8 cellular contexts compared by ENCODE assay signal in genomic region chr3:138068579-138069174, GRCh38. TPM values are rescaled to one million over a fixed set of nuclear protein-coding genes. Genes with fewer than 3 reads are reported as not detected.
A peak's percentile ranks its signal among the peaks of the same experiment; 100 is the strongest.
DNase-seq lines count a peak whose midpoint lies in the region; ATAC-seq and TF ChIP-seq lines count a peak whose summit lies in the region.

No MANE protein-coding gene starts in this region.

- peak; percentile 77 for DNase-seq in DMS53 (lab: John Stamatoyannopoulos, UW)
- peak; percentile 80 for DNase-seq in HT-29 (ENCODE audit: low spot score)
- peak; percentile 82 for DNase-seq in OCI-M1 (lab: John Stamatoyannopoulos, UW)
- DNase-seq in activated T-cell treated with anti-CD3 and anti-CD28 coated beads, Interleukin-2, amount 50 U/mL, for 1 hour = peak; percentile 71
- DNase-seq in fibroblast of lung (ENCODE audit: low read depth in 2 of 2) = peak; percentile 64 to 87
- peak; percentile 80 for DNase-seq in stomach

- H3K9ac ChIP-seq in fibroblast of lung (ENCODE audit: insufficient read depth, low read length) (no peak overlapping the region), neural cell (ENCODE audit: low read length) (no peak overlapping the region)

- H3K9me3 ChIP-seq in fibroblast of lung (ENCODE audit: control insufficient read depth, insufficient read depth, low read depth, low read length) (no peaks in the 10 kb centered on the region), neural cell (ENCODE audit: low read length) (no peaks in the 10 kb centered on the region), stomach (no peaks in the 10 kb centered on the region)

- no peak overlapping the region for H3K4me2 ChIP-seq in fibroblast of lung (ENCODE audit: extremely low read depth, insufficient read depth, low read length)
- H3K4me2 ChIP-seq in neural cell (ENCODE audit: low read length) = no peak overlapping the region

- H3F3A ChIP-seq in neural cell (ENCODE audit: insufficient read depth, low read length, poor library complexity, severe bottlenecking) = no peaks in the 10 kb centered on the region

- no peak for TF ChIP-seq POLR2A in stomach (IDR thresholded peaks at IDR 0.05)

- peaks cover 8% of the 10 kb centered on the region for H3K36me3 ChIP-seq in fibroblast of lung (ENCODE audit: control insufficient read depth, insufficient read depth, low read length)
- no peaks in the 10 kb centered on the region for H3K36me3 ChIP-seq in neural cell (ENCODE audit: insufficient read depth, low read length)
- peaks cover 16 to 83% (median 66%) of the 10 kb centered on the region in 4 donors for H3K36me3 ChIP-seq in stomach

- intact Hi-C loops in stomach (cut with DNase I; ENCODE audit: low total_unique reads) = loop anchor here (5.0 kb wide), 1 partner anchor 49 kb away; the partner anchor contains the start of gene DZIP1L

- no peaks in the 10 kb centered on the region for H3K27me3 ChIP-seq in fibroblast of lung (ENCODE audit: control insufficient read depth, insufficient read depth, low read length)
- H3K27me3 ChIP-seq in neural cell (ENCODE audit: insufficient read depth, low read depth, low read length) = no peaks in the 10 kb centered on the region
- no peaks in the 10 kb centered on the region for H3K27me3 ChIP-seq in stomach

- WGBS in stomach, 5 donors = 24 to 37% (median 28%) methylated on average over 13 to 14 of the region's 14 CpGs

- no peak overlapping the region for H3K27ac ChIP-seq in fibroblast of lung (ENCODE audit: insufficient read depth, low read length)
- H3K27ac ChIP-seq in neural cell (ENCODE audit: low read length) = no peak overlapping the region
- no peak overlapping the region for H3K27ac ChIP-seq in stomach

- ATAC-seq in GM21381 (IDR thresholded peaks at IDR 0.05; ENCODE audit: unreplicated experiment) = peak; percentile 65

- H4K20me1 ChIP-seq in fibroblast of lung (ENCODE audit: control insufficient read depth, extremely low read depth, insufficient read depth, low read length) (no peaks in the 10 kb centered on the region), neural cell (ENCODE audit: insufficient read depth) (no peaks in the 10 kb centered on the region)

- H2AFZ ChIP-seq in fibroblast of lung (ENCODE audit: low read length) = no peak overlapping the region
- no peak overlapping the region for H2AFZ ChIP-seq in neural cell (ENCODE audit: low read depth, low read length)

- H3K79me2 ChIP-seq in fibroblast of lung (ENCODE audit: control insufficient read depth, insufficient read depth, low read length) = no peaks in the 10 kb centered on the region
- no peaks in the 10 kb centered on the region for H3K79me2 ChIP-seq in neural cell (replicated peaks; ENCODE audit: insufficient read depth, low read length)

- H3K4me3 ChIP-seq in fibroblast of lung (replicated peaks in 1 of 4; ENCODE audit: control extremely low read depth in 1 of 4, insufficient read depth in 1 of 4, low read depth in 3 of 4, low read length in 4 of 4) = no peak overlapping the region
- no peak overlapping the region for H3K4me3 ChIP-seq in neural cell (ENCODE audit: low read length)
- H3K4me3 ChIP-seq in stomach = no peak overlapping the region

- TF ChIP-seq CTCF in fibroblast of lung (conservative IDR thresholded peaks at IDR 0.05 in 1 of 2, IDR thresholded peaks at IDR 0.05 in 1 of 2; ENCODE audit: low read depth in 1 of 2, low read length in 2 of 2) (peak; percentile 98 to 100), neural cell (IDR thresholded peaks at IDR 0.05; ENCODE audit: poor library complexity, severe bottlenecking) (peak; percentile 99), stomach (IDR thresholded peaks at IDR 0.05) (peak in 6 of 7 experiments; percentile 67 to 98 (median 96))

- no peak for TF ChIP-seq EP300 in neural cell (conservative IDR thresholded peaks at IDR 0.05; ENCODE audit: poor library complexity, severe bottlenecking)
- TF ChIP-seq EP300 in stomach (IDR thresholded peaks at IDR 0.05) = no peak

- peak; percentile 99 for TF ChIP-seq RAD21 in neural cell (conservative IDR thresholded peaks at IDR 0.05)

- H3K9me2 ChIP-seq in neural cell (ENCODE audit: insufficient read depth, low read length) = no peaks in the 10 kb centered on the region

- H3K4me1 ChIP-seq in fibroblast of lung (ENCODE audit: control insufficient read depth, extremely low read depth, insufficient read depth, low read length) = no peaks in the 10 kb centered on the region
- H3K4me1 ChIP-seq in stomach = peaks cover 0 to 3% (median 0%) of the 10 kb centered on the region in 4 donors

TF ChIP-seq in neural cell, 6 proteins besides CTCF, POLR2A, EP300 and RAD21:
- peak; percentile 97 for TF ChIP-seq SMC3 (conservative IDR thresholded peaks at IDR 0.05; ENCODE audit: poor library complexity)
- TF ChIP-seq MXI1 (conservative IDR thresholded peaks at IDR 0.05; ENCODE audit: poor library complexity, severe bottlenecking) = no peak

RNA-seq across cellular contexts. Expression of gene DZIP1L, which starts 46.7 kb away (rescaled TPM):
- not detected in 2 replicates for total RNA-seq in HT-29 (2014; rRNA removed; shearing (Covaris generic))
- 16.9 and 22.6 TPM in 2 replicates for total RNA-seq in fibroblast of lung
- 5.2 and 8.9 TPM in 2 replicates for polyA plus RNA-seq in fibroblast of lung
- 5.3 and 8.2 TPM in 2 replicates for polyA plus RNA-seq in fibroblast of lung (2012)
- polyA minus RNA-seq in fibroblast of lung (ENCODE audit: low replicate concordance) = 11.9 and 28.9 TPM in 2 replicates
- 1.7 and 2.7 TPM in 2 replicates for polyA plus RNA-seq in neural cell
- polyA minus RNA-seq in neural cell = 6.8 and 8.8 TPM in 2 replicates
- 10 to 100 TPM in 3 of 5 donors, 1 to 10 TPM in 1, under 1 TPM in 1; 0.29 to 41.9 (median 16.1) TPM for total RNA-seq in stomach
- 1 to 10 TPM in 2 of 3 donors, under 1 TPM in 1; 0.61 to 3.1 (median 2.7) TPM for polyA plus RNA-seq in stomach

RNA-seq across cellular contexts. Expression of gene CLDN18, which starts 58.7 kb away (rescaled TPM):
- 0.05 TPM in 1 of 2 replicates, not detected in the other for total RNA-seq in HT-29 (2014; rRNA removed; shearing (Covaris generic))
- not detected in 2 replicates for total RNA-seq in fibroblast of lung
- not detected in 2 replicates for polyA plus RNA-seq in fibroblast of lung
- 0.10 TPM in 1 of 2 replicates, not detected in the other for polyA plus RNA-seq in fibroblast of lung (2012)
- not detected in 2 replicates for polyA minus RNA-seq in fibroblast of lung (ENCODE audit: low replicate concordance)
- polyA plus RNA-seq in neural cell = not detected in 2 replicates
- polyA minus RNA-seq in neural cell = not detected in 2 replicates
- 1,000 to 10,000 TPM in 1 of 5 donors, 100 to 1,000 TPM in 2, 1 to 10 TPM in 2; 1.4 to 1,096 (median 161) TPM for total RNA-seq in stomach
- 100 to 1,000 TPM; 128 to 441 (median 211) TPM for polyA plus RNA-seq in stomach
